Comparison of ENCODE assay signal across 1 cellular context in the genomic region with DNA sequence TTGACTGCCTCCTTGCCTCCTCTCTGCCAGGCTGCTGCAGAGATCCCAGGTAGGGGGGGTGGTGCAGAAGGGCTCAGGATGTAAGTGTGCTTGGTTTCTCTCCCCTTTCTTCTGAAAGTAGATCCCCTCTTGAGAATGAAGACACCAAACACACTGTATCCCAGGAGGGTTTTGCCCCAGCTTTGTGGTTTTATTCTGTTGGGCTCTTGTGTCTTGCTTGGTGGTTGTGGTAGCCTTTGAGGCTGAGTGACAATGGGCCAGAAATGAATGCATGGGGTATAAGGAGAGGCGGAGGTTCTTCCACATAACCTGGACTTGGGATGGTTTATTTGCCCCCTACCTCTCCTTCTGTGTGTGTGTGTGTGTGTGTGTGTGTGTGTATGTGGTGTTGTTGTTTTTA.
A peak's percentile ranks its signal among the peaks of the same experiment; 100 is the strongest.
TF ChIP-seq lines count a peak whose summit lies in the region.

No MANE protein-coding gene starts in this region.

TF ChIP-seq in GM12878, 131 proteins besides CTCF, POLR2A, EP300 and RAD21:
- peak; percentile 45 for TF ChIP-seq RUNX3 (IDR thresholded peaks at IDR 0.05; ENCODE audit: low read length)
- no peak for TF ChIP-seq MEF2A (IDR thresholded peaks at IDR 0.05; ENCODE audit: insufficient read depth, low read depth, low read length)
